ENCODE assay signal across 1 cellular context in genomic region chr9:137277329-137278041, GRCh38.
TF ChIP-seq lines count a peak whose summit lies in the region.

TSS of gene TOR4A (plus strand) at chr9:137277726. CDS start at chr9:137278690, 964 bp downstream.

TF ChIP-seq in HepG2, 621 proteins besides CTCF, POLR2A, EP300 and RAD21 (continued from another document and continues in another):
- peak; percentile 61 for TF ChIP-seq ZNF18 (CRISPR knock-in tag; IDR thresholded peaks at IDR 0.05; ENCODE audit: insufficient replicate concordance)
- no peak; the same call in 1 of the 2 replicates for TF ChIP-seq MXD1 (CRISPR knock-in tag; IDR thresholded peaks at IDR 0.05)
- TF ChIP-seq ZNF224 (CRISPR knock-in tag; IDR thresholded peaks at IDR 0.05): no peak
- peak; percentile 58 for TF ChIP-seq MXD3 (CRISPR knock-in tag; IDR thresholded peaks at IDR 0.05)
- no peak for TF ChIP-seq ZNF33A (CRISPR knock-in tag; IDR thresholded peaks at IDR 0.05; ENCODE audit: borderline replicate concordance)
- TF ChIP-seq, protein P1, sequence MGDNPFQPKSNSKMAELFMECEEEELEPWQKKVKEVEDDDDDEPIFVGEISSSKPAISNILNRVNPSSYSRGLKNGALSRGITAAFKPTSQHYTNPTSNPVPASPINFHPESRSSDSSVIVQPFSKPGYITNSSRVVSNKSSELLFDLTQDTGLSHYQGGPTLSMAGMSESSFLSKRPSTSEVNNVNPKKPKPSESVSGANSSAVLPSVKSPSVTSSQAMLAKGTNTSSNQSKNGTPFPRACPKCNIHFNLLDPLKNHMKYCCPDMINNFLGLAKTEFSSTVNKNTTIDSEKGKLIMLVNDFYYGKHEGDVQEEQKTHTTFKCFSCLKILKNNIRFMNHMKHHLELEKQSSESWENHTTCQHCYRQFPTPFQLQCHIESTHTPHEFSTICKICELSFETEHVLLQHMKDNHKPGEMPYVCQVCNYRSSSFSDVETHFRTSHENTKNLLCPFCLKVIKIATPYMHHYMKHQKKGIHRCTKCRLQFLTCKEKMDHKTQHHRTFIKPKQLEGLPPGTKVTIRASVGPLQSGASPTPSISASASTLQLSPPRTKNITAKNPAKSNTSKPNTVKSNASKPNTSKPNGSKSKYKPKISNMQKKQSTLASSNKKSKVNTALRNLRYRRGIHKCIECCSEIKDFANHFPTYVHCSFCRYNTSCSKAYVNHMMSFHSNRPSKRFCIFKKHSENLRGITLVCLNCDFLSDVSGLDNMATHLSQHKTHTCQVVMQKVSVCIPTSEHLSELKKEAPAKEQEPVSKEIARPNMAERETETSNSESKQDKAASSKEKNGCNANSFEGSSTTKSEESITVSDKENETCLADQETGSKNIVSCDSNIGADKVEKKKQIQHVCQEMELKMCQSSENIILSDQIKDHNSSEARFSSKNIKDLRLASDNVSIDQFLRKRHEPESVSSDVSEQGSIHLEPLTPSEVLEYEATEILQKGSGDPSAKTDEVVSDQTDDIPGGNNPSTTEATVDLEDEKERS (CRISPR knock-in tag; IDR thresholded peaks at IDR 0.05): peak; percentile 80; the same call in 1 of the 2 replicates
- peak; percentile 91 for TF ChIP-seq ZMAT3 (CRISPR knock-in tag; conservative IDR thresholded peaks at IDR 0.05)
- no peak for TF ChIP-seq ZNF7 (CRISPR knock-in tag; IDR thresholded peaks at IDR 0.05)
- TF ChIP-seq ZNF768 (CRISPR knock-in tag; IDR thresholded peaks at IDR 0.05): peak; percentile 44; the same call in 1 of the 2 replicates
- TF ChIP-seq ZNF235 (CRISPR knock-in tag; IDR thresholded peaks at IDR 0.05; ENCODE audit: borderline replicate concordance): no peak
- no peak for TF ChIP-seq PLRG1 (conservative IDR thresholded peaks at IDR 0.05)
- TF ChIP-seq CREM (IDR thresholded peaks at IDR 0.05): 0 out of 2 replicates have a peak, but pooled peaks have one; percentile 26
- no peak for TF ChIP-seq CREM (CRISPR knock-in tag; IDR thresholded peaks at IDR 0.05)
- no peak for TF ChIP-seq NFYB (CRISPR knock-in tag; IDR thresholded peaks at IDR 0.05)
- peak; percentile 40 for TF ChIP-seq SKI (IDR thresholded peaks at IDR 0.05; ENCODE audit: partially characterized antibody)
- peak; percentile 87 for TF ChIP-seq FOSL2 (CRISPR knock-in tag; IDR thresholded peaks at IDR 0.05)
- TF ChIP-seq U2AF1 (optimal IDR thresholded peaks at IDR 0.05; ENCODE audit: low read depth, low read length): peak; percentile 53
- TF ChIP-seq, protein P2, sequence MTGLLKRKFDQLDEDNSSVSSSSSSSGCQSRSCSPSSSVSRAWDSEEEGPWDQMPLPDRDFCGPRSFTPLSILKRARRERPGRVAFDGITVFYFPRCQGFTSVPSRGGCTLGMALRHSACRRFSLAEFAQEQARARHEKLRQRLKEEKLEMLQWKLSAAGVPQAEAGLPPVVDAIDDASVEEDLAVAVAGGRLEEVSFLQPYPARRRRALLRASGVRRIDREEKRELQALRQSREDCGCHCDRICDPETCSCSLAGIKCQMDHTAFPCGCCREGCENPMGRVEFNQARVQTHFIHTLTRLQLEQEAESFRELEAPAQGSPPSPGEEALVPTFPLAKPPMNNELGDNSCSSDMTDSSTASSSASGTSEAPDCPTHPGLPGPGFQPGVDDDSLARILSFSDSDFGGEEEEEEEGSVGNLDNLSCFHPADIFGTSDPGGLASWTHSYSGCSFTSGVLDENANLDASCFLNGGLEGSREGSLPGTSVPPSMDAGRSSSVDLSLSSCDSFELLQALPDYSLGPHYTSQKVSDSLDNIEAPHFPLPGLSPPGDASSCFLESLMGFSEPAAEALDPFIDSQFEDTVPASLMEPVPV (CRISPR knock-in tag; IDR thresholded peaks at IDR 0.05): peak; percentile 81; the same call in 1 of the 2 replicates
- peak; percentile 62 for TF ChIP-seq KMT2B (CRISPR knock-in tag; IDR thresholded peaks at IDR 0.05)
- peak; percentile 88 for TF ChIP-seq KAT8 (CRISPR knock-in tag; IDR thresholded peaks at IDR 0.05)
- no peak for TF ChIP-seq MLLT10 (CRISPR knock-in tag; IDR thresholded peaks at IDR 0.05)
- TF ChIP-seq NONO (IDR thresholded peaks at IDR 0.05): no peak
- peak; percentile 76; the same call in 1 of the 2 replicates for TF ChIP-seq NONO (CRISPR knock-in tag; conservative IDR thresholded peaks at IDR 0.05)
- no peak; the same call in 1 of the 2 replicates for TF ChIP-seq ZNF543 (CRISPR knock-in tag; IDR thresholded peaks at IDR 0.05)
- TF ChIP-seq CEBPZ (IDR thresholded peaks at IDR 0.05; ENCODE audit: low read length): no peak
- TF ChIP-seq PHF20 (CRISPR knock-in tag; IDR thresholded peaks at IDR 0.05): peak; percentile 61; the same call in 1 of the 2 replicates
- no peak for TF ChIP-seq ZNF660 (CRISPR knock-in tag; IDR thresholded peaks at IDR 0.05; ENCODE audit: borderline replicate concordance, low read depth)
- TF ChIP-seq TIGD3 (CRISPR knock-in tag; IDR thresholded peaks at IDR 0.05; ENCODE audit: borderline replicate concordance): 0 out of 2 replicates have a peak, but pooled peaks have one; percentile 28
- TF ChIP-seq ZNF546 (CRISPR knock-in tag; conservative IDR thresholded peaks at IDR 0.05): peak; percentile 60
- TF ChIP-seq POLR2G (IDR thresholded peaks at IDR 0.05; ENCODE audit: low read depth, low read length): peak; percentile 84
- 0 out of 2 replicates have a peak, but pooled peaks have one; percentile 5 for TF ChIP-seq HNF4G (IDR thresholded peaks at IDR 0.05; ENCODE audit: borderline replicate concordance, low read depth, low read length)
- no peak; the same call in 1 of the 2 replicates for TF ChIP-seq HNF4G (CRISPR knock-in tag; IDR thresholded peaks at IDR 0.05; ENCODE audit: borderline replicate concordance, low read depth)
- TF ChIP-seq FOXP1 (IDR thresholded peaks at IDR 0.05): no peak
- peak; percentile 20 for TF ChIP-seq FOXP1 (CRISPR knock-in tag; IDR thresholded peaks at IDR 0.05)
- peak; percentile 52 for TF ChIP-seq ZNF143 (CRISPR knock-in tag; IDR thresholded peaks at IDR 0.05)
- no peak for TF ChIP-seq GABPA (IDR thresholded peaks at IDR 0.05; ENCODE audit: low read depth, low read length)
- peak; percentile 90 for TF ChIP-seq GABPA (CRISPR knock-in tag; IDR thresholded peaks at IDR 0.05; ENCODE audit: low read depth)
- no peak for TF ChIP-seq RERE (CRISPR knock-in tag; IDR thresholded peaks at IDR 0.05; ENCODE audit: low read depth)
- peak; percentile 47; the same call in 1 of the 2 replicates for TF ChIP-seq SAFB2 (CRISPR knock-in tag; IDR thresholded peaks at IDR 0.05; ENCODE audit: borderline replicate concordance, low read depth)
- TF ChIP-seq ETV5 (CRISPR knock-in tag; IDR thresholded peaks at IDR 0.05; ENCODE audit: borderline replicate concordance): peak; percentile 85
- peak; percentile 91 for TF ChIP-seq ELF1 (CRISPR knock-in tag; IDR thresholded peaks at IDR 0.05)
- peak; percentile 5 for TF ChIP-seq AGO1 (IDR thresholded peaks at IDR 0.05; ENCODE audit: low read depth, low read length, poor library complexity, severe bottlenecking)
- peak; percentile 46; the same call in 1 of the 2 replicates for TF ChIP-seq PPARG (CRISPR knock-in tag; conservative IDR thresholded peaks at IDR 0.05)
- TF ChIP-seq IRF9 (CRISPR knock-in tag; IDR thresholded peaks at IDR 0.05; ENCODE audit: borderline replicate concordance): peak; percentile 75; the same call in 1 of the 2 replicates
- TF ChIP-seq, protein P3, sequence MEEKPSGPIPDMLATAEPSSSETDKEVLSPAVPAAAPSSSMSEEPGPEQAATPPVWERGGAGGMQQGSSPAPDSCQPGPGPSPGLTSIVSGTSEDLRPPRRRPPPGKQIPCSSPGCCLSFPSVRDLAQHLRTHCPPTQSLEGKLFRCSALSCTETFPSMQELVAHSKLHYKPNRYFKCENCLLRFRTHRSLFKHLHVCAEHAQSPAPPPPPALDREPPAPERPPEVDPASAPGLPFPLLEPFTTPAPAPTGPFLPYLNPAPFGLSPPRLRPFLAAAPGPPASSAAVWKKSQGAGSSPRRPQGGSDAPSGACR (CRISPR knock-in tag; IDR thresholded peaks at IDR 0.05): peak; percentile 78
- TF ChIP-seq BORCS8-MEF2B (CRISPR knock-in tag; IDR thresholded peaks at IDR 0.05): peak; percentile 43
